In the genomic region with DNA sequence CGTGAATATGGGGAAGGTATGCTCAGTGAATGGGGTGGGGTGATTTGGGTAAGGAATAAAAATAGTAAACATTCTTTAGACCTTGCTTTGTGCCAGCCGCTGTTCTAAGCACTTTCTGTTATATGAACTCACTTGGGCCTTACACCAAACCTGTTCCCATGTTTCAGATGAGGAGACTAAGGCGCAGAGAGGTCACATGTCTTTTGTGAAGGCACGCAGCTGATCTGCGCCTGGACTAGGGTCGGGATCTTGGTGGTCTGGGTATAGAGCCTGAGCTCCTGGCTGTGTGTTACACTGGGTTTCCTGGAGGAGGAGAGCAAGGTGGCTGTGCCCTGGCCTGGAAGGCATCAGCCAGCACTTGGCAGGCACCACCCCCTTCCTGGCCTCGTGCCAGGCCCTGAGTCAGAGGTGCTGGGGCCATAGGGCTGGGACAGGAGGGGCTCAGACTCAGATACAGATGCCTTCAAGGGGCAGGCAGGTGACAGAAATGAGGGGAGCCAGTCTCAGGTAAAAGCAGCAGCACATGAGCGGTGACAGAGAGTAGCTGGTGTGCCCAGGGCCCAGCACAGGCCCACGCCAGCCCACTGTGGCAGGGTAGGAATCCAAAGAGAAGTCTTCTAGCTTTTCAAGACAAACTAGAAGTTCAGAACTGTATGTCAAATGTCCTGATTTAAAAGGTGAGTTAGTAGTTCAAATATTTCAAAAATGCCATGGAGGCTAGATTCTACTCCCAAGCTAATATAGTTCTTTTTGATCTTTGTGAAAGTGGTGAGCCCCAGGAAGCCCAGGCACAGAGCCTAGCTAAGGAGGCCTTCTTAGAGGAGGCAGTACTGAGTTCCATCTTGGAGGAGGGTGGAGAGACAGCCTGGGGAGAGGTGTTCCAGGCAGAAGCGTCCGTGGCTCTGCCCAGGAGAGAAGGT, we compare ENCODE assay signal across 9 cellular contexts.
DNase-seq lines count a peak whose midpoint lies in the region; ATAC-seq and TF ChIP-seq lines count a peak whose summit lies in the region.
"Had no signal": no experiment of that assay in that cellular context is flagged by ENCODE, and none has a peak within 500 bp of the region (broad histone marks: within the 10 kb centered on the region; RNA-seq: fewer than 3 reads in every experiment).

No MANE protein-coding gene starts in this region.

- H3K4me3 ChIP-seq in Peyer's patch (no peak overlapping the region), thoracic aorta (no peak overlapping the region)

- H3K27me3 Mint-ChIP-seq in activated CD4-positive, alpha-beta T cell treated with anti-CD3 and anti-CD28 coated beads, Interleukin-2, amount 10 ng/mL, durations not matched to agents 24 days and 14 days, result no peaks in the 10 kb centered on the region
- H3K27me3 Mint-ChIP-seq in brain, result peaks cover 4% of the 10 kb centered on the region
- H3K27me3 Mint-ChIP-seq: activated B cell treated with CpG ODN at 0.5 μM for 24 hours had no signal

- peak; percentile 36 for ATAC-seq in thoracic aorta (ENCODE audit: insufficient number of reproducible peaks, low FRiP score, low read depth)
- ATAC-seq in HG02885 (IDR thresholded peaks at IDR 0.05; ENCODE audit: poor library complexity, unreplicated experiment), result no peak
- ATAC-seq in HG03457 (IDR thresholded peaks at IDR 0.05; ENCODE audit: unreplicated experiment), result no peak

- H3K36me3 ChIP-seq in Peyer's patch (no peaks in the 10 kb centered on the region), thoracic aorta (no peaks in the 10 kb centered on the region)

- no peaks in the 10 kb centered on the region for H3K9me3 Mint-ChIP-seq in activated CD4-positive, alpha-beta T cell treated with anti-CD3 and anti-CD28 coated beads, Interleukin-2, amount 10 ng/mL, durations not matched to agents 24 days and 14 days
- no peaks in the 10 kb centered on the region for H3K9me3 Mint-ChIP-seq in brain
- H3K9me3 Mint-ChIP-seq: activated B cell treated with CpG ODN at 0.5 μM for 24 hours had no signal

- DNase-seq in activated CD4-positive, alpha-beta T cell treated with anti-CD3 and anti-CD28 coated beads for 1 hour, result peak; percentile 19
- no peak for DNase-seq in activated CD4-positive, alpha-beta T cell treated with anti-CD3 and anti-CD28 coated beads, Interleukin-2, amount 10 ng/mL, durations not matched to agents 24 days and 14 days
- DNase-seq in Peyer's patch (peak in 2 of 3 donors; percentile 81 to 92), lung microvascular endothelial cell (ENCODE audit: low read depth in 2 of 2) (peak; percentile 49 to 73), thoracic aorta (ENCODE audit: low spot score) (peak; percentile 40)
- DNase-seq: activated B cell treated with CpG ODN at 0.5 μM for 24 hours had no signal

- no peak overlapping the region for H3K27ac Mint-ChIP-seq in activated CD4-positive, alpha-beta T cell treated with anti-CD3 and anti-CD28 coated beads, Interleukin-2, amount 10 ng/mL, durations not matched to agents 24 days and 14 days
- peak overlapping the region in 4 of 5 experiments; percentile 18 to 88 (median 80) for H3K27ac Mint-ChIP-seq in brain
- H3K27ac Mint-ChIP-seq: activated B cell treated with CpG ODN at 0.5 μM for 24 hours had no signal

- peaks cover 0 to 26% (median 0%) of the 10 kb centered on the region in 4 donors for H3K4me1 ChIP-seq in Peyer's patch
- H3K4me1 ChIP-seq in thoracic aorta (ENCODE audit: control insufficient read depth in 1 of 2, low read depth in 2 of 2), result peaks cover 30 to 62% of the 10 kb centered on the region in 2 donors

- H3K4me3 Mint-ChIP-seq in activated CD4-positive, alpha-beta T cell treated with anti-CD3 and anti-CD28 coated beads, Interleukin-2, amount 10 ng/mL, durations not matched to agents 24 days and 14 days, result no peak overlapping the region
- no peak overlapping the region for H3K4me3 Mint-ChIP-seq in brain
- H3K4me3 Mint-ChIP-seq: activated B cell treated with CpG ODN at 0.5 μM for 24 hours had no signal

- H3K27ac ChIP-seq in Peyer's patch (no peak overlapping the region), thoracic aorta (peak overlapping the region; percentile 69 to 84)

- no peak for TF ChIP-seq POLR2A in Peyer's patch (IDR thresholded peaks at IDR 0.05)

- no peaks in the 10 kb centered on the region for H3K36me3 Mint-ChIP-seq in activated CD4-positive, alpha-beta T cell treated with anti-CD3 and anti-CD28 coated beads, Interleukin-2, amount 10 ng/mL, durations not matched to agents 24 days and 14 days (ENCODE audit: low read depth)
- H3K36me3 Mint-ChIP-seq in brain, result no peaks in the 10 kb centered on the region

- H3K4me1 Mint-ChIP-seq in activated CD4-positive, alpha-beta T cell treated with anti-CD3 and anti-CD28 coated beads, Interleukin-2, amount 10 ng/mL, durations not matched to agents 24 days and 14 days, result no peaks in the 10 kb centered on the region
- H3K4me1 Mint-ChIP-seq in brain, result peaks cover 50% of the 10 kb centered on the region
- H3K4me1 Mint-ChIP-seq: activated B cell treated with CpG ODN at 0.5 μM for 24 hours had no signal

- H3K27me3 ChIP-seq in Peyer's patch (no peaks in the 10 kb centered on the region), thoracic aorta (replicated peaks; ENCODE audit: insufficient read depth) (no peaks in the 10 kb centered on the region)

- TF ChIP-seq CTCF in Peyer's patch (IDR thresholded peaks at IDR 0.05) (no peak), brain (conservative IDR thresholded peaks at IDR 0.05) (no peak), thoracic aorta (IDR thresholded peaks at IDR 0.05) (no peak)

- H3K9me3 ChIP-seq in Peyer's patch (no peaks in the 10 kb centered on the region), thoracic aorta (no peaks in the 10 kb centered on the region)

- intact Hi-C loops in activated CD4-positive, alpha-beta T cell treated with anti-CD3 and anti-CD28 coated beads, Interleukin-2, amount 10 ng/mL, durations not matched to agents 24 days and 14 days (cut with micrococcal nuclease), result no loop called here

Comparison
In these comparisons a context has a peak if more than half of its experiments do, and no peak if none do; other contexts are left out.
1. H3K27ac ChIP-seq: peak in thoracic aorta (2 of 2); none in Peyer's patch (0 of 4).